ENCODE assay signal across 1 cellular context in genomic region chr20:62143118-62143975, GRCh38.
TF ChIP-seq lines count a peak whose summit lies in the region.

Gene PSMA7, minus strand, starts transcription at chr20:62143394. Its CDS starts 91 bp downstream, at chr20:62143303.
Gene SS18L1, plus strand, starts transcription at chr20:62143769. Its CDS starts 52 bp downstream, at chr20:62143821.

TF ChIP-seq in HepG2, 621 proteins besides CTCF, POLR2A, EP300 and RAD21 (continued from another document and continues in another):
- TF ChIP-seq MXD1 (CRISPR knock-in tag; IDR thresholded peaks at IDR 0.05) (peak; percentile 72; the same call in 1 of the 2 replicates), GLMP (CRISPR knock-in tag; IDR thresholded peaks at IDR 0.05; ENCODE audit: borderline replicate concordance) (no peak), NFE2L2 (IDR thresholded peaks at IDR 0.05; ENCODE audit: low read length) (no peak), ZNF704 (CRISPR knock-in tag; IDR thresholded peaks at IDR 0.05; ENCODE audit: borderline replicate concordance) (no peak), FUBP1 (CRISPR knock-in tag; IDR thresholded peaks at IDR 0.05; ENCODE audit: borderline replicate concordance) (no peak), ESRRA (CRISPR knock-in tag; IDR thresholded peaks at IDR 0.05; ENCODE audit: low read depth) (no peak; the same call in 1 of the 2 replicates), TARDBP (CRISPR knock-in tag; IDR thresholded peaks at IDR 0.05) (no peak), ZNF446 (CRISPR knock-in tag; IDR thresholded peaks at IDR 0.05) (no peak; the same call in 1 of the 2 replicates), PAWR (CRISPR knock-in tag; IDR thresholded peaks at IDR 0.05; ENCODE audit: borderline replicate concordance) (no peak), ZNF737 (CRISPR knock-in tag; IDR thresholded peaks at IDR 0.05; ENCODE audit: borderline replicate concordance) (no peak; the same call in 1 of the 2 replicates), CEBPZ (IDR thresholded peaks at IDR 0.05; ENCODE audit: low read length) (no peak), SYNCRIP (IDR thresholded peaks at IDR 0.05; ENCODE audit: insufficient read depth, low read depth, low read length) (no peak), ISL2 (CRISPR knock-in tag; IDR thresholded peaks at IDR 0.05) (peak; percentile 36; the same call in 1 of the 2 replicates), ZNF256 (CRISPR knock-in tag; conservative IDR thresholded peaks at IDR 0.05) (0 out of 2 replicates have a peak, but pooled peaks have one; percentile 4), TIGD3 (CRISPR knock-in tag; IDR thresholded peaks at IDR 0.05; ENCODE audit: borderline replicate concordance) (no peak), ZNF83 (CRISPR knock-in tag; IDR thresholded peaks at IDR 0.05; ENCODE audit: borderline replicate concordance) (0 out of 2 replicates have a peak, but pooled peaks have one; percentile 79), ZNF318 (CRISPR knock-in tag; IDR thresholded peaks at IDR 0.05) (peak; percentile 53; the same call in 1 of the 2 replicates), ZNF260 (CRISPR knock-in tag; IDR thresholded peaks at IDR 0.05; ENCODE audit: borderline replicate concordance, low read depth) (no peak), ZNF510 (CRISPR knock-in tag; IDR thresholded peaks at IDR 0.05; ENCODE audit: low read depth) (no peak; the same call in 1 of the 2 replicates), TFAP4 (IDR thresholded peaks at IDR 0.05; ENCODE audit: borderline replicate concordance, low read depth) (no peak), HOXA3 (CRISPR knock-in tag; IDR thresholded peaks at IDR 0.05) (peak; percentile 95), WIZ (CRISPR knock-in tag; IDR thresholded peaks at IDR 0.05) (no peak), ELF3 (CRISPR knock-in tag; IDR thresholded peaks at IDR 0.05) (peak; percentile 66), ZBTB20 (CRISPR knock-in tag; IDR thresholded peaks at IDR 0.05; ENCODE audit: borderline replicate concordance, low read depth) (no peak; the same call in 1 of the 2 replicates), CENPT (CRISPR knock-in tag; IDR thresholded peaks at IDR 0.05; ENCODE audit: low read depth) (peak; percentile 53; the same call in 1 of the 2 replicates), HBP1 (CRISPR knock-in tag; IDR thresholded peaks at IDR 0.05; ENCODE audit: low read depth) (peak; percentile 62; the same call in 1 of the 2 replicates), SIN3B (IDR thresholded peaks at IDR 0.05; ENCODE audit: low read length) (no peak), BCLAF1 (IDR thresholded peaks at IDR 0.05) (no peak), SATB2 (CRISPR knock-in tag; IDR thresholded peaks at IDR 0.05) (0 out of 2 replicates have a peak, but pooled peaks have one; percentile 32), PAF1 (CRISPR knock-in tag; IDR thresholded peaks at IDR 0.05) (no peak), SMAD1 (CRISPR knock-in tag; IDR thresholded peaks at IDR 0.05; ENCODE audit: borderline replicate concordance, low read depth) (no peak)
